23 cellular contexts compared by ENCODE assay signal in the genomic region with DNA sequence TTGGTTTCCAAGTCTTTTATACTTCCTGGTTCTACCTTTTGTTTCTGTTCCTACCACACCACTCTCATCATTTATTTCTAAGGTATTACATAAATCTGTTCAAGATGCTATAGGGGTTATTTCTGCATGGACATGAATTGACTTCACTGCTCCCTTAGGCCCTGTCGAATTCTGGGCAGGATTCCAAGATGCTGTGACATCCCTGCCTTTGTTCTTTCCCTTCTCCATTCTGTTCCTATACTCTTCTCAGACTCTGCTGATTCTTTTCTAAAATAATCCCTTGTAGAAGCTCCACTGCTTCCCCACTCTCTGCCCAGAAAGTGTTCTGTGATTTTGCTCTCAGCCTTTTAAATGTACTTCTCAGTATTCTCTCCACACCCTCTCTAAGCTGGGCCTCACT.
DNase-seq lines count a peak whose midpoint lies in the region; FAIRE-seq and TF ChIP-seq lines count a peak whose summit lies in the region.
"Had no signal": no experiment of that assay in that cellular context is flagged by ENCODE, and none has a peak within 500 bp of the region (broad histone marks: within the 10 kb centered on the region; RNA-seq: fewer than 3 reads in every experiment).

No MANE protein-coding gene starts in this region.

- dilution Hi-C loops in endothelial cell of umbilical vein (cut with MboI; ENCODE audit: extremely low pct_ligation_motif_present, low sequenced_read_pairs): no loop called here

- intact Hi-C loops in endothelial cell of umbilical vein (cut with micrococcal nuclease) (no loop called here), thyroid gland (cut with DNase I) (no loop called here)

- no peaks in the 10 kb centered on the region for H3K9me3 Mint-ChIP-seq in neural progenitor cell
- H3K9me3 Mint-ChIP-seq: activated CD4-positive, alpha-beta T cell treated with anti-CD3 and anti-CD28 coated beads, Interleukin-2, amount 10 ng/mL, durations not matched to agents 24 days and 14 days; effector memory CD8-positive, alpha-beta T cell; GM23338 had no signal

- H3K27ac Mint-ChIP-seq in neural progenitor cell: peak overlapping the region; percentile 13
- H3K27ac Mint-ChIP-seq: activated CD4-positive, alpha-beta T cell treated with anti-CD3 and anti-CD28 coated beads, Interleukin-2, amount 10 ng/mL, durations not matched to agents 24 days and 14 days; B cell; effector memory CD8-positive, alpha-beta T cell; GM23338 had no signal

- H3K4me3 Mint-ChIP-seq in neural progenitor cell: no peak overlapping the region
- H3K4me3 Mint-ChIP-seq: activated CD4-positive, alpha-beta T cell treated with anti-CD3 and anti-CD28 coated beads, Interleukin-2, amount 10 ng/mL, durations not matched to agents 24 days and 14 days; B cell; effector memory CD8-positive, alpha-beta T cell; GM23338 had no signal

- WGBS in thyroid gland, 2 donors: 25 to 27% methylated on average over 1 of the region's 1 CpG

- no peaks in the 10 kb centered on the region for H3F3A ChIP-seq in neural progenitor cell (ENCODE audit: low read depth)

- no peak overlapping the region for H3K9ac ChIP-seq in endothelial cell of umbilical vein (replicated peaks; ENCODE audit: extremely low read depth, insufficient read depth, low read length)
- H3K9ac ChIP-seq in neural progenitor cell: no peak overlapping the region
- H3K9ac ChIP-seq: parathyroid adenoma had no signal

- H3K4me2 ChIP-seq in endothelial cell of umbilical vein (ENCODE audit: insufficient read depth, low read length): no peak overlapping the region
- no peak overlapping the region for H3K4me2 ChIP-seq in neural progenitor cell
- H3K4me2 ChIP-seq: GM23338 had no signal

- H3K27me3 Mint-ChIP-seq in neural progenitor cell (ENCODE audit: insufficient read depth, low read depth): no peaks in the 10 kb centered on the region
- H3K27me3 Mint-ChIP-seq: activated CD4-positive, alpha-beta T cell treated with anti-CD3 and anti-CD28 coated beads, Interleukin-2, amount 10 ng/mL, durations not matched to agents 24 days and 14 days; B cell; effector memory CD8-positive, alpha-beta T cell had no signal

- H3K4me3 ChIP-seq in endothelial cell of umbilical vein (replicated peaks in 1 of 3; ENCODE audit: insufficient read depth in 1 of 3, low read depth in 1 of 3, low read length in 3 of 3): no peak overlapping the region
- H3K4me3 ChIP-seq in neural progenitor cell: no peak overlapping the region
- no peak overlapping the region for H3K4me3 ChIP-seq in thyroid gland (replicated peaks in 1 of 3)
- H3K4me3 ChIP-seq: GM23338, lower lobe of right lung, skin epidermis, stomach had no signal

- H2AFZ ChIP-seq in endothelial cell of umbilical vein (ENCODE audit: low read depth, low read length): no peak overlapping the region
- no peak overlapping the region for H2AFZ ChIP-seq in neural progenitor cell (replicated peaks)
- H2AFZ ChIP-seq: GM23338, parathyroid adenoma had no signal

- H3K36me3 ChIP-seq in endothelial cell of umbilical vein (ENCODE audit: control insufficient read depth in 2 of 2, extremely low read depth in 1 of 2, insufficient read depth in 2 of 2, low read length in 2 of 2): no peaks in the 10 kb centered on the region
- H3K36me3 ChIP-seq in neural progenitor cell: no peaks in the 10 kb centered on the region
- H3K36me3 ChIP-seq in thyroid gland: peaks cover 0 to 7% of the 10 kb centered on the region in 2 donors

- H3K9me1 ChIP-seq in endothelial cell of umbilical vein (replicated peaks; ENCODE audit: control insufficient read depth, extremely low read depth, insufficient read depth, low read length): no peaks in the 10 kb centered on the region

- peaks cover 15% of the 10 kb centered on the region for H3K4me1 ChIP-seq in endothelial cell of umbilical vein (ENCODE audit: control insufficient read depth, extremely low read depth, insufficient read depth, low read length)
- H3K4me1 ChIP-seq in neural progenitor cell: peaks cover 5% of the 10 kb centered on the region
- no peaks in the 10 kb centered on the region for H3K4me1 ChIP-seq in thyroid gland
- H3K4me1 ChIP-seq: Caco-2, lower lobe of right lung, parathyroid adenoma had no signal

- no peak overlapping the region for H3K27ac ChIP-seq in endothelial cell of umbilical vein (ENCODE audit: insufficient read depth, low read depth, low read length)
- H3K27ac ChIP-seq in neural progenitor cell: no peak overlapping the region
- H3K27ac ChIP-seq in thyroid gland: no peak overlapping the region
- H3K27ac ChIP-seq: 22Rv1, parathyroid adenoma, skin epidermis had no signal

- DNase-seq in DMS 273 (lab: John Stamatoyannopoulos, UW; ENCODE audit: unreplicated experiment) (peak; percentile 11), DMS 273 treated with DMSO at 0.1 percent for 48 hours (lab: John Stamatoyannopoulos, UW) (no peak), NCI-H2171 treated with DMSO at 0.1 percent for 48 hours (lab: John Stamatoyannopoulos, UW) (peak; percentile 42), endothelial cell of umbilical vein (ENCODE audit: low read depth, low spot score) (peak; percentile 26), neural progenitor cell (ENCODE audit: low spot score) (no peak), GM20000 (ENCODE audit: low spot score) (no peak), thyroid gland (no peak)
- DNase-seq in stimulated activated CD4-positive, alpha-beta T cell treated with anti-CD3 and anti-CD28 coated beads, Interleukin-2, amount 100 ng/mL, for 24 hours: no peak
- DNase-seq: activated CD4-positive, alpha-beta T cell treated with anti-CD3 and anti-CD28 coated beads, Interleukin-2, amount 10 ng/mL, durations not matched to agents 24 days and 14 days; Caco-2; central memory CD4-positive, alpha-beta T cell; effector memory CD8-positive, alpha-beta T cell; Karpas-422; lower lobe of right lung; stimulated activated CD4-positive, alpha-beta T cell treated with anti-CD3 and anti-CD28 coated beads, Interleukin-2, amount 100 ng/mL, for 48 hours; stomach had no signal

- TF ChIP-seq CTCF in endothelial cell of umbilical vein (IDR thresholded peaks at IDR 0.05; ENCODE audit: extremely low read depth in 1 of 2, insufficient read depth in 1 of 2, low read depth in 1 of 2, low read length in 2 of 2) (no peak), neural progenitor cell (IDR thresholded peaks at IDR 0.05) (no peak), GM20000 (IDR thresholded peaks at IDR 0.05; ENCODE audit: extremely low read depth, missing control alignments) (no peak), thyroid gland (IDR thresholded peaks at IDR 0.05) (no peak)

- H3K27me3 ChIP-seq in endothelial cell of umbilical vein (ENCODE audit: control insufficient read depth in 2 of 2, insufficient read depth in 2 of 2, low read length in 2 of 2) (no peaks in the 10 kb centered on the region), neural progenitor cell (no peaks in the 10 kb centered on the region), thyroid gland (no peaks in the 10 kb centered on the region)
- H3K27me3 ChIP-seq: stomach had no signal

- FAIRE-seq in endothelial cell of umbilical vein (lab: Jason Lieb, UNC): peak; percentile 8
- FAIRE-seq: HTR-8/SVneo, TTC549 had no signal

- H4K20me1 ChIP-seq in endothelial cell of umbilical vein (replicated peaks; ENCODE audit: control insufficient read depth, extremely low read depth, insufficient read depth, low read length): no peaks in the 10 kb centered on the region
- no peaks in the 10 kb centered on the region for H4K20me1 ChIP-seq in neural progenitor cell (ENCODE audit: low read depth)

- POLR2A ChIA-PET in endothelial cell of umbilical vein (lab: Charles Lee): no interaction called here

- BruUV-seq in endothelial cell of umbilical vein (replicated peaks; lab: Mats Ljungman, UMichigan): no TSS peak

- peaks cover 18% of the 10 kb centered on the region for H3K4me1 Mint-ChIP-seq in neural progenitor cell
- H3K4me1 Mint-ChIP-seq: activated CD4-positive, alpha-beta T cell treated with anti-CD3 and anti-CD28 coated beads, Interleukin-2, amount 10 ng/mL, durations not matched to agents 24 days and 14 days; B cell; GM23338 had no signal

- CTCF ChIA-PET in endothelial cell of umbilical vein (lab: Charles Lee): interaction anchor here (1.3 kb wide), 1 partner anchor 18 kb away, joined by 4 read pairs; no protein-coding TSS in a partner anchor

- no peaks in the 10 kb centered on the region for H3K79me2 ChIP-seq in endothelial cell of umbilical vein (ENCODE audit: control insufficient read depth, insufficient read depth, low read length)
- no peaks in the 10 kb centered on the region for H3K79me2 ChIP-seq in neural progenitor cell (ENCODE audit: low read depth)
- H3K79me2 ChIP-seq: parathyroid adenoma had no signal

- TF ChIP-seq POLR2A in endothelial cell of umbilical vein (IDR thresholded peaks at IDR 0.05; ENCODE audit: low read depth, low read length) (no peak), thyroid gland (IDR thresholded peaks at IDR 0.05) (no peak)

- H3K36me3 Mint-ChIP-seq in neural progenitor cell: peaks cover 2% of the 10 kb centered on the region

- no peaks in the 10 kb centered on the region for H3K9me3 ChIP-seq in endothelial cell of umbilical vein (replicated peaks; ENCODE audit: control insufficient read depth, insufficient read depth, low read length)
- no peaks in the 10 kb centered on the region for H3K9me3 ChIP-seq in neural progenitor cell (ENCODE audit: low read depth)
- H3K9me3 ChIP-seq in thyroid gland: no peaks in the 10 kb centered on the region
- H3K9me3 ChIP-seq: Caco-2, lower lobe of right lung, stomach had no signal

TF ChIP-seq in endothelial cell of umbilical vein, 7 proteins besides CTCF, POLR2A, EP300 and RAD21:
- TF ChIP-seq EZH2 (IDR thresholded peaks at IDR 0.05; ENCODE audit: borderline replicate concordance, low read depth, low read length, severe bottlenecking) (no peak), MYC (IDR thresholded peaks at IDR 0.05; ENCODE audit: low read depth, low read length) (no peak), GATA2 (IDR thresholded peaks at IDR 0.05; ENCODE audit: insufficient read depth, insufficient read length, low read depth, low read length) (no peak)

Comparison
In these comparisons a context has a peak if more than half of its experiments do, and no peak if none do; other contexts are left out.
1. DNase-seq: peak in DMS 273 (single experiment), NCI-H2171 treated with DMSO at 0.1 percent for 48 hours (single experiment) and endothelial cell of umbilical vein (single experiment); none in DMS 273 treated with DMSO at 0.1 percent for 48 hours (single experiment), neural progenitor cell (single experiment), stimulated activated CD4-positive, alpha-beta T cell treated with anti-CD3 and anti-CD28 coated beads, Interleukin-2, amount 100 ng/mL, for 24 hours (0 of 2), GM20000 (single experiment) and thyroid gland (0 of 2).